Comparison of ENCODE assay signal across 8 cellular contexts in the genomic region with DNA sequence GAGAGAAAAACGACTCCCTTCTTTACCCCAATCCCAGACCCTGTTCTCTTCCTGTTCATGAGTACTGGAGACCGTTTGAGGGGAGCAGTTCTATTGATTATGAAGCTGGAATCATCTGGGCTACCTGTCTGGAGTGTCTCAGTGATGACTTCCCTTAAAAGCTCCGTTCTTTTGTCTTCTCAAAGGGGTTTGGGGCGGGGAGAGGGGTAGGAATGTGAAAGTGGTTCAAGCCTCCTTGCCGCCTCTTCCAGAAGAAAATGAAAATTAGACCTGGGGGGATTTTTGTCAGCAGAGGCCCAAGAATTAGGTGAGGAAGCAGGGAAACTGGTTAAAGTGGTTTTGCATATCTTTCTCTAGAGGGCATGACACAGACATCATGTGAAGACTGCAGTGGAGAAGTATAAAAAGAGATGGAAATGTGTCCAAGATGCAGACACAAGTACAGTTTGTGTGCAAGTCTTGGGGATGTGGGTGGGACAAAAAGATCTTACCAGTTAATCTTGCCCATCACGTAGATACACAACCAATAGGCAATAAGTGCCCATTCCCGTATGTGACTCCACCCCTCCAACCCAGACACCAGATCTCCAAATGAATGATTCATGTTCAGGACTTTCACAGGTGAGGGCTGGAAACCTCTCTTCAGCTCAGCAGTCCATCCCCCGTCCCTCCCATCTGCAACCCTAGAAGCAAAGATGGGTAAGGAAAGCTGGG. TPM values are rescaled to one million over a fixed set of nuclear protein-coding genes. Genes with fewer than 3 reads are reported as not detected.
A peak's percentile ranks its signal among the peaks of the same experiment; 100 is the strongest.
DNase-seq lines count a peak whose midpoint lies in the region; ATAC-seq and TF ChIP-seq lines count a peak whose summit lies in the region.

No MANE protein-coding gene starts in this region.

- H3K27me3 Mint-ChIP-seq in stimulated activated naive CD8-positive, alpha-beta T cell treated with anti-CD3 and anti-CD28 coated beads, Interleukin-15, Interleukin-2, amounts not matched to agents 100 ng/mL and 50 ng/mL, for 24 hours = no peaks in the 10 kb centered on the region

- H3K36me3 ChIP-seq in SJCRH30 (no peaks in the 10 kb centered on the region), osteoblast (ENCODE audit: insufficient read depth, low read length) (peaks cover 9% of the 10 kb centered on the region)

- H3K27ac ChIP-seq in SJCRH30 (peak overlapping the region; percentile 18; the same call in 1 of the 2 replicates), osteoblast (ENCODE audit: low read depth, low read length) (peak overlapping the region; percentile 17)

- DNase-seq in stimulated activated naive CD8-positive, alpha-beta T cell treated with anti-CD3 and anti-CD28 coated beads, Interleukin-15, Interleukin-2, amounts not matched to agents 100 U/mL and 50 U/mL, for 24 hours = no peak
- peak in 1 of 2 experiments; percentile 30 for DNase-seq in SJCRH30
- no peak for DNase-seq in osteoblast (ENCODE audit: insufficient read length, low spot score, missing footprints)
- no peak for DNase-seq in amniotic stem cell (lab: John Stamatoyannopoulos, UW)

- H3K4me1 Mint-ChIP-seq in stimulated activated naive CD8-positive, alpha-beta T cell treated with anti-CD3 and anti-CD28 coated beads, Interleukin-15, Interleukin-2, amounts not matched to agents 100 ng/mL and 50 ng/mL, for 24 hours (ENCODE audit: low read depth) = peaks cover 37% of the 10 kb centered on the region

- H3K27ac Mint-ChIP-seq in stimulated activated naive CD8-positive, alpha-beta T cell treated with anti-CD3 and anti-CD28 coated beads, Interleukin-15, Interleukin-2, amounts not matched to agents 100 ng/mL and 50 ng/mL, for 24 hours = peak overlapping the region; percentile 78

- TF ChIP-seq CTCF in osteoblast (IDR thresholded peaks at IDR 0.05; ENCODE audit: extremely low read depth, low read depth, low read length) = peak; percentile 22

- H3K9me3 Mint-ChIP-seq in stimulated activated naive CD8-positive, alpha-beta T cell treated with anti-CD3 and anti-CD28 coated beads, Interleukin-15, Interleukin-2, amounts not matched to agents 100 ng/mL and 50 ng/mL, for 24 hours = no peaks in the 10 kb centered on the region

- peak overlapping the region; percentile 98 for H3K4me2 ChIP-seq in osteoblast (ENCODE audit: insufficient read depth, low read length)

- peaks cover 9% of the 10 kb centered on the region for H3K79me2 ChIP-seq in osteoblast (ENCODE audit: insufficient read depth, low read length)

- peak overlapping the region; percentile 77 for H2AFZ ChIP-seq in osteoblast (ENCODE audit: low read length)

- H3K4me1 ChIP-seq in SJCRH30 (peaks cover 20% of the 10 kb centered on the region), osteoblast (ENCODE audit: insufficient read depth, low read length) (peaks cover 37% of the 10 kb centered on the region)

- peak overlapping the region; percentile 39 for H3K4me3 Mint-ChIP-seq in stimulated activated naive CD8-positive, alpha-beta T cell treated with anti-CD3 and anti-CD28 coated beads, Interleukin-15, Interleukin-2, amounts not matched to agents 100 ng/mL and 50 ng/mL, for 24 hours

- no peak for ATAC-seq in stimulated activated naive CD8-positive, alpha-beta T cell treated with anti-CD3 and anti-CD28 coated beads, Interleukin-15, Interleukin-2, amounts not matched to agents 100 U/mL and 50 U/mL, for 24 hours
- ATAC-seq in esophagus mucosa (peak; percentile 65), GM21515 (IDR thresholded peaks at IDR 0.05; ENCODE audit: unreplicated experiment) (no peak), GM19035 (IDR thresholded peaks at IDR 0.05; ENCODE audit: unreplicated experiment) (no peak)

- no peaks in the 10 kb centered on the region for H3K36me3 Mint-ChIP-seq in stimulated activated naive CD8-positive, alpha-beta T cell treated with anti-CD3 and anti-CD28 coated beads, Interleukin-15, Interleukin-2, amounts not matched to agents 100 ng/mL and 50 ng/mL, for 24 hours (ENCODE audit: low read depth)

- H3K27me3 ChIP-seq in SJCRH30 (no peaks in the 10 kb centered on the region), osteoblast (ENCODE audit: insufficient read depth, low read length) (no peaks in the 10 kb centered on the region)

- no peaks in the 10 kb centered on the region for H4K20me1 ChIP-seq in osteoblast (ENCODE audit: insufficient read depth, low read length)

- H3K4me3 ChIP-seq in SJCRH30 (peak overlapping the region; percentile 61), osteoblast (ENCODE audit: insufficient read depth, low read length) (peak overlapping the region; percentile 89)

- no peaks in the 10 kb centered on the region for H3K9me3 ChIP-seq in SJCRH30 (replicated peaks)
- H3K9me3 ChIP-seq in osteoblast (ENCODE audit: low read depth, low read length) = no peaks in the 10 kb centered on the region

RNA-seq across cellular contexts. Expression of a gene that starts 0.5 kb away (rescaled TPM):
- 2.2 and 3.0 TPM in 2 replicates for total RNA-seq in SJCRH30 (2014; rRNA removed; shearing (Covaris generic))
- 5.8 TPM for total RNA-seq in esophagus mucosa
- 7.2 and 13.3 TPM in 2 replicates for total RNA-seq in osteoblast

RNA-seq across cellular contexts. Expression of a gene that starts 9.5 kb away (rescaled TPM):
- 32.6 and 34.9 TPM in 2 replicates for total RNA-seq in SJCRH30 (2014; rRNA removed; shearing (Covaris generic))
- total RNA-seq in esophagus mucosa (36.5 TPM), osteoblast (12.4 and 13.4 TPM in 2 replicates)

RNA-seq across cellular contexts. Expression of a gene that starts 19.5 kb away (rescaled TPM):
- total RNA-seq in SJCRH30 (2014; rRNA removed; shearing (Covaris generic)) = 17.4 and 20.0 TPM in 2 replicates
- total RNA-seq in esophagus mucosa (0.20 TPM), osteoblast (20.3 and 23.2 TPM in 2 replicates)

RNA-seq across cellular contexts. Expression of a gene that starts 37.8 kb away (rescaled TPM):
- total RNA-seq in SJCRH30 (2014; rRNA removed; shearing (Covaris generic)) = 5.0 and 6.3 TPM in 2 replicates
- 12.0 TPM for total RNA-seq in esophagus mucosa
- total RNA-seq in osteoblast = 6.9 and 7.7 TPM in 2 replicates

Comparison
In these comparisons a context has a peak if more than half of its experiments do, and no peak if none do; other contexts are left out.
1. RNA of a gene that starts 19.5 kb away (total RNA-seq): 20.3 to 23.2 TPM in osteoblast and 17.4 to 20.0 TPM in SJCRH30; 0.20 TPM in esophagus mucosa (single experiment); every median in the first group is over 10 times any median in the second.